Comparison of ENCODE assay signal across 13 cellular contexts in the genomic region with DNA sequence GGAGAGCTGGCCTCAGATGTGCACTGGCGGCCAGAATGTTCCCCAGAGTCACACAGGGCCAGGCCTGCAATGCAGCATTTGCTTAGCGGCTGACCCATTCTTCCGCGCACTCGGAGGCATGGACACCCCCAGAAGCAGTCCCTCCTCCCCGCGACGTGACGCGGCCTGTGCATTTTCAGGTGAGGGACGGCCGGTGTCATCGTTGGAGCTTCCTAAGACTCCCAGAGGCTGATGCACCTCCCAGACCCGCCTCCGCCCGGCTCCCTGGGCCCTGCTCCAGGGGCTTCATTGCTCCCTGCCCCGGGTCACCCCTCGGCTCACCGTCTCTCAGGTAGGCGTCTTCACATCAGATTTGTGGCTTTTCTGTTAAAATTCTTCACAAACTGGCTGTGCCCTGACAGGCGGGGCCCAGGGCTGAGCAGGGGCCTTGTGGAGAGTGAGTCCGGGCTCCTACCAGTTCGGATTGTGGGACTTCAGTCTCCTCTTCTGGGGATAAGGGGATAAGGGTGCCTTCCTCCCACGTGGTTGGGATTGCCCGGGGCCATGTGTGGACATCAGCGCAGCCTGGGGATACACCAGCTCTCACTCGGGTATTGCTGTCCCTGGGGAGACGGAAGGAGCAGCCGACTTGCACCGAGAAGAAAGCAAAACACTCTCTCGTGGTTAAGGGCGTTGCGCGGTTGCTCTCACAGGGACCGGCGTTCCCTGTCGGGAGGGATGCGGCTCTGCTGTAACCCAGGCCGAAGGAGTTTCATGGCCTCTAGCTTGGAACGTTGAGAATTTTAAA.
"Had no signal": no experiment of that assay in that cellular context is flagged by ENCODE, and none has a peak within 500 bp of the region (broad histone marks: within the 10 kb centered on the region; RNA-seq: fewer than 3 reads in every experiment).

No MANE protein-coding gene starts in this region.

- H3K36me3 ChIP-seq: thoracic aorta, uterus had no signal

- DNase-seq: activated B cell treated with CpG ODN at 0.5 μM for 24 hours; activated CD4-positive, alpha-beta T cell treated with anti-CD3 and anti-CD28 coated beads, Interleukin-2, amount 10 ng/mL, durations not matched to agents 7 days and 5 days; activated naive CD4-positive, alpha-beta T cell treated with anti-CD3 and anti-CD28 coated beads, Interleukin-2, amount 50 U/mL, for 16 hours; activated T-cell treated with anti-CD3 and anti-CD28 coated beads, Interleukin-2, amount 50 U/mL, for 1 hour; hippocampal formation; stimulated activated CD4-positive, alpha-beta T cell treated with anti-CD3 and anti-CD28 coated beads, Interleukin-12 subunit alpha, Interleukin-12 subunit beta, amount 100 ng/mL, for 4 hours; stimulated activated CD4-positive, alpha-beta T cell treated with anti-CD3 and anti-CD28 coated beads, Interleukin-2, amount 100 ng/mL, for 24 hours; SW 1271; uterus had no signal

- H3K4me1 Mint-ChIP-seq: activated B cell treated with CpG ODN at 0.5 μM for 24 hours; activated CD4-positive, alpha-beta T cell treated with anti-CD3 and anti-CD28 coated beads, Interleukin-2, amount 10 ng/mL, durations not matched to agents 7 days and 5 days; nephron had no signal

- H3K27ac Mint-ChIP-seq: activated B cell treated with CpG ODN at 0.5 μM for 24 hours; activated CD4-positive, alpha-beta T cell treated with anti-CD3 and anti-CD28 coated beads, Interleukin-2, amount 10 ng/mL, durations not matched to agents 7 days and 5 days; activated T-helper 2 cell treated with anti-CD3 and anti-CD28 coated beads, Interferon-gamma antibody, Interleukin-2, Interleukin-4, amounts not matched to agents 10 μg/mL and 5 μg/mL and 100 μg/mL, durations not matched to agents 14 hours and 24 hours and 36 hours; nephron had no signal

- H3K4me3 ChIP-seq: dorsolateral prefrontal cortex, thoracic aorta, uterus had no signal

- H3K4me3 Mint-ChIP-seq: activated B cell treated with CpG ODN at 0.5 μM for 24 hours; activated CD4-positive, alpha-beta T cell treated with anti-CD3 and anti-CD28 coated beads, Interleukin-2, amount 10 ng/mL, durations not matched to agents 7 days and 5 days; nephron had no signal

- H3K9me3 ChIP-seq: thoracic aorta, uterus had no signal

- H3K27me3 Mint-ChIP-seq: activated B cell treated with CpG ODN at 0.5 μM for 24 hours; activated CD4-positive, alpha-beta T cell treated with anti-CD3 and anti-CD28 coated beads, Interleukin-2, amount 10 ng/mL, durations not matched to agents 7 days and 5 days had no signal

- H3K4me1 ChIP-seq: uterus had no signal

- H3K27me3 ChIP-seq: dorsolateral prefrontal cortex, uterus had no signal

- H3K27ac ChIP-seq: dorsolateral prefrontal cortex, thoracic aorta, uterus had no signal

- H3K9me3 Mint-ChIP-seq: activated B cell treated with CpG ODN at 0.5 μM for 24 hours; activated CD4-positive, alpha-beta T cell treated with anti-CD3 and anti-CD28 coated beads, Interleukin-2, amount 10 ng/mL, durations not matched to agents 7 days and 5 days; activated T-helper 2 cell treated with anti-CD3 and anti-CD28 coated beads, Interferon-gamma antibody, Interleukin-2, Interleukin-4, amounts not matched to agents 10 μg/mL and 5 μg/mL and 100 μg/mL, durations not matched to agents 14 hours and 24 hours and 36 hours had no signal
